In the genomic region with DNA sequence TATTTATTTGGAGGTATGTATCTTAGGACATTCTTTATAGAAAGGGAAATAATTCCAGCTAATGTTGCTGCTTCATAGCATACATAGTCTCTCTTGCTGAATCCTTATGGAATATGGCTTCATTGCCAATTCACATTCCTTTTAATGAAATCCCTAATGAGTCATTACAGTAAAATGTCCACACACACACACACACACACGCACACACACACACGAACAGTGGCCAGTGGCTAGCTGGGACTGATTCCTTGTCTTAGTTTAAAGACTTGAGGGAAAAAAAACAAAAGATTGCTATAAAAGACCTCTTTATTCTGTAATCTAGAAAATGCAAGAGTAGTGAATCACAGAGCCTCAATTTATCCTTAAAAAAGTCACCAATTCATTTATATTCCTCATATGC, we compare ENCODE assay signal across 12 cellular contexts.
A peak's percentile ranks its signal among the peaks of the same experiment; 100 is the strongest.
DNase-seq lines count a peak whose midpoint lies in the region; ATAC-seq and TF ChIP-seq lines count a peak whose summit lies in the region.
"Had no signal": no experiment of that assay in that cellular context is flagged by ENCODE, and none has a peak within 500 bp of the region (broad histone marks: within the 10 kb centered on the region; RNA-seq: fewer than 3 reads in every experiment).

No MANE protein-coding gene starts in this region.

- H3K4me3 Mint-ChIP-seq in glutamatergic neuron (ENCODE audit: unreplicated experiment) = no peak overlapping the region
- H3K4me3 Mint-ChIP-seq in activated T-helper 2 cell treated with anti-CD3 and anti-CD28 coated beads, Interferon-gamma antibody, Interleukin-2, Interleukin-4, amounts not matched to agents 10 μg/mL and 5 μg/mL and 100 μg/mL, durations not matched to agents 14 hours and 24 hours and 36 hours (ENCODE audit: low read depth) = no peak overlapping the region

- ATAC-seq in HG02588 (IDR thresholded peaks at IDR 0.05; ENCODE audit: unreplicated experiment) (no peak), HG02870 (IDR thresholded peaks at IDR 0.05; ENCODE audit: unreplicated experiment) (no peak), HG02610 (IDR thresholded peaks at IDR 0.05; ENCODE audit: unreplicated experiment) (no peak)
- ATAC-seq: stimulated activated naive CD8-positive, alpha-beta T cell treated with anti-CD3 and anti-CD28 coated beads, Interleukin-15, Interleukin-2, amounts not matched to agents 100 U/mL and 50 U/mL, for 24 hours had no signal

- peaks cover 2% of the 10 kb centered on the region for H3K9me3 Mint-ChIP-seq in glutamatergic neuron (ENCODE audit: unreplicated experiment)
- H3K9me3 Mint-ChIP-seq in activated T-helper 2 cell treated with anti-CD3 and anti-CD28 coated beads, Interferon-gamma antibody, Interleukin-2, Interleukin-4, amounts not matched to agents 10 μg/mL and 5 μg/mL and 100 μg/mL, durations not matched to agents 14 hours and 24 hours and 36 hours = peaks cover 4% of the 10 kb centered on the region

- no peak for TF ChIP-seq CTCF in glutamatergic neuron (IDR thresholded peaks at IDR 0.05; ENCODE audit: partially characterized antibody, unreplicated experiment)

- DNase-seq in ACHN (peak; percentile 36), HS-27A (ENCODE audit: low read depth) (peak; percentile 68), amniotic epithelial cell (ENCODE audit: low read depth) (peak; percentile 75), glutamatergic neuron (peak; percentile 28)
- DNase-seq in activated T-helper 2 cell treated with anti-CD3 and anti-CD28 coated beads, Interferon-gamma antibody, Interleukin-2, Interleukin-4, amounts not matched to agents 10 μg/mL and 5 μg/mL and 100 μg/mL, durations not matched to agents 14 hours and 24 hours and 36 hours (ENCODE audit: low spot score) = no peak
- DNase-seq: activated T-cell treated with anti-CD3 and anti-CD28 coated beads, Interleukin-2, amount 50 U/mL, for 1 hour; AML-193; stimulated activated CD4-positive, alpha-beta T cell treated with anti-CD3 and anti-CD28 coated beads, Interleukin-2, amount 100 ng/mL, for 24 hours; stimulated activated naive CD8-positive, alpha-beta T cell treated with anti-CD3 and anti-CD28 coated beads, Interleukin-15, Interleukin-2, amounts not matched to agents 100 U/mL and 50 U/mL, for 24 hours had no signal

- no peaks in the 10 kb centered on the region for H3K36me3 Mint-ChIP-seq in glutamatergic neuron (ENCODE audit: unreplicated experiment)
- H3K36me3 Mint-ChIP-seq in activated T-helper 2 cell treated with anti-CD3 and anti-CD28 coated beads, Interferon-gamma antibody, Interleukin-2, Interleukin-4, amounts not matched to agents 10 μg/mL and 5 μg/mL and 100 μg/mL, durations not matched to agents 14 hours and 24 hours and 36 hours (ENCODE audit: low read depth) = no peaks in the 10 kb centered on the region

- intact Hi-C loops in activated T-helper 2 cell treated with anti-CD3 and anti-CD28 coated beads, Interferon-gamma antibody, Interleukin-2, Interleukin-4, amounts not matched to agents 10 μg/mL and 5 μg/mL and 100 μg/mL, durations not matched to agents 14 hours and 24 hours and 36 hours (cut with micrococcal nuclease) = no loop called here

- in situ Hi-C loops in ACHN (cut with HindIII; ENCODE audit: low pct_ligation_motif_present, low pct_unique_long_range_greater_than_20kb, low sequenced_read_pairs) = no loop called here

- H3K27ac Mint-ChIP-seq in glutamatergic neuron (ENCODE audit: unreplicated experiment) = no peak overlapping the region
- H3K27ac Mint-ChIP-seq in activated T-helper 2 cell treated with anti-CD3 and anti-CD28 coated beads, Interferon-gamma antibody, Interleukin-2, Interleukin-4, amounts not matched to agents 10 μg/mL and 5 μg/mL and 100 μg/mL, durations not matched to agents 14 hours and 24 hours and 36 hours = no peak overlapping the region

- no peaks in the 10 kb centered on the region for H3K4me1 Mint-ChIP-seq in glutamatergic neuron (ENCODE audit: low read depth, unreplicated experiment)
- H3K4me1 Mint-ChIP-seq in activated T-helper 2 cell treated with anti-CD3 and anti-CD28 coated beads, Interferon-gamma antibody, Interleukin-2, Interleukin-4, amounts not matched to agents 10 μg/mL and 5 μg/mL and 100 μg/mL, durations not matched to agents 14 hours and 24 hours and 36 hours (ENCODE audit: low read depth) = no peaks in the 10 kb centered on the region

- H3K27me3 Mint-ChIP-seq in glutamatergic neuron (ENCODE audit: unreplicated experiment) = peaks cover 2% of the 10 kb centered on the region
- no peaks in the 10 kb centered on the region for H3K27me3 Mint-ChIP-seq in activated T-helper 2 cell treated with anti-CD3 and anti-CD28 coated beads, Interferon-gamma antibody, Interleukin-2, Interleukin-4, amounts not matched to agents 10 μg/mL and 5 μg/mL and 100 μg/mL, durations not matched to agents 14 hours and 24 hours and 36 hours (ENCODE audit: low read depth)
